Comparison of ENCODE assay signal across 24 cellular contexts in the genomic region with DNA sequence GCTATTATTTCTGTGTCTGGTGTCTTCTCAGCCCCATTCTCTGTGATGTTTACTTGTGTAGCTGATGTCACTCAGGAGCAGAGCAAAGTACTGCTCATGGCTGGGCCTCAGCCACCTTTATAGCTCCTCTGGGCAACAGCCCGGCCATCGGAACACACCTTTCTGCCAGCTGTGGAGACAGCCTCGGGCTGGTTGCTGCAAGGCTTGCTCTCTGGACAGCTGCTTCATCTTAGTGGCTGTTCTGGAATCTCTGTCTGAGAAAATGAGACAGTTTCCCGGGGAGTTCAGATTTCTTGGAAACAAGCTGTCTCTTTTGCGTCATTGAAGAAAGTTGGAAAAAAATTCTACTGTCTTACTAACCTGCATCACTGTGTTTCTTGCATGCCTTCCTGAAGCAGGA. TPM values are rescaled to one million over a fixed set of nuclear protein-coding genes. Genes with fewer than 3 reads are reported as not detected.
"Had no signal": no experiment of that assay in that cellular context is flagged by ENCODE, and none has a peak within 500 bp of the region (broad histone marks: within the 10 kb centered on the region; RNA-seq: fewer than 3 reads in every experiment).

No MANE protein-coding gene starts in this region.

- H3K4me1 Mint-ChIP-seq: activated CD4-positive, alpha-beta T cell treated with anti-CD3 and anti-CD28 coated beads, Interleukin-2, amount 10 ng/mL, durations not matched to agents 24 days and 14 days; naive thymus-derived CD8-positive, alpha-beta T cell; stimulated activated naive CD8-positive, alpha-beta T cell treated with anti-CD3 and anti-CD28 coated beads, Interleukin-15, amount 100 ng/mL, for 72 hours had no signal

- H3K4me3 Mint-ChIP-seq: activated CD4-positive, alpha-beta T cell treated with anti-CD3 and anti-CD28 coated beads, Interleukin-2, amount 10 ng/mL, durations not matched to agents 24 days and 14 days; activated CD8-positive, alpha-beta T cell treated with anti-CD3 and anti-CD28 coated beads, Interleukin-2, amount 10 ng/mL, durations not matched to agents 7 days and 5 days; brain; naive thymus-derived CD8-positive, alpha-beta T cell; stimulated activated naive CD8-positive, alpha-beta T cell treated with anti-CD3 and anti-CD28 coated beads, Interleukin-15, amount 100 ng/mL, for 72 hours had no signal

- H3K4me3 ChIP-seq: coronary artery, smooth muscle cell, testis had no signal

- H3K27me3 Mint-ChIP-seq: stimulated activated naive CD8-positive, alpha-beta T cell treated with anti-CD3 and anti-CD28 coated beads, Interleukin-15, amount 100 ng/mL, for 72 hours had no signal

- H3K27ac ChIP-seq: coronary artery, neutrophil, testis had no signal

- DNase-seq: activated CD4-positive, alpha-beta T cell treated with anti-CD3 and anti-CD28 coated beads, Interleukin-2, amount 10 ng/mL, durations not matched to agents 24 days and 14 days; activated CD4-positive, CD25-positive, alpha-beta regulatory T cell; activated CD8-positive, alpha-beta memory T cell treated with anti-CD3 and anti-CD28 coated beads, Interleukin-2, amount 50 U/mL, for 4 hours; activated CD8-positive, alpha-beta T cell treated with anti-CD3 and anti-CD28 coated beads, Interleukin-2, amount 10 ng/mL, durations not matched to agents 7 days and 5 days; activated gamma-delta T cell; activated T-cell treated with anti-CD3 and anti-CD28 coated beads, Interleukin-2, amount 50 U/mL, for 48 hours; amygdala; central memory CD4-positive, alpha-beta T cell; foreskin melanocyte; naive thymus-derived CD8-positive, alpha-beta T cell; posterior cingulate gyrus; retina; stimulated activated naive CD8-positive, alpha-beta T cell treated with anti-CD3 and anti-CD28 coated beads, Interleukin-15, amount 100 ng/mL, for 72 hours; SW 1271; testis had no signal

- H3K27ac Mint-ChIP-seq: activated CD4-positive, alpha-beta T cell treated with anti-CD3 and anti-CD28 coated beads, Interleukin-2, amount 10 ng/mL, durations not matched to agents 24 days and 14 days; activated CD8-positive, alpha-beta T cell treated with anti-CD3 and anti-CD28 coated beads, Interleukin-2, amount 10 ng/mL, durations not matched to agents 7 days and 5 days; activated naive CD4-positive, alpha-beta T cell treated with anti-CD3 and anti-CD28 coated beads, Interleukin-2, amount 50 U/mL, for 72 hours had no signal

- H3K36me3 ChIP-seq: neutrophil had no signal

- H3K4me1 ChIP-seq: testis had no signal

- H3K27me3 ChIP-seq: testis had no signal

- H3K9me3 ChIP-seq: testis had no signal

- H3K4me2 ChIP-seq: smooth muscle cell had no signal

- ATAC-seq: activated CD8-positive, alpha-beta T cell treated with anti-CD3 and anti-CD28 coated beads, Interleukin-2, amount 10 ng/mL, durations not matched to agents 7 days and 5 days; activated naive CD4-positive, alpha-beta T cell treated with anti-CD3 and anti-CD28 coated beads, Interleukin-2, amount 50 U/mL, for 72 hours; esophagus mucosa; naive thymus-derived CD8-positive, alpha-beta T cell; stimulated activated naive CD8-positive, alpha-beta T cell treated with anti-CD3 and anti-CD28 coated beads, Interleukin-15, amount 100 ng/mL, for 72 hours had no signal

RNA-seq across cellular contexts. Expression of a gene that starts 20.0 kb away (rescaled TPM):
- total RNA-seq: activated CD8-positive, alpha-beta T cell treated with anti-CD3 and anti-CD28 coated beads, Interleukin-2, amount 10 ng/mL, durations not matched to agents 7 days and 5 days; activated naive CD4-positive, alpha-beta T cell treated with anti-CD3 and anti-CD28 coated beads, Interleukin-2, amount 50 U/mL, for 72 hours; naive thymus-derived CD8-positive, alpha-beta T cell had no signal

RNA-seq across cellular contexts. Expression of a gene that starts 56.5 kb away (rescaled TPM):
- total RNA-seq: activated CD4-positive, alpha-beta T cell treated with anti-CD3 and anti-CD28 coated beads, Interleukin-2, amount 10 ng/mL, durations not matched to agents 24 days and 14 days; activated CD8-positive, alpha-beta T cell treated with anti-CD3 and anti-CD28 coated beads, Interleukin-2, amount 10 ng/mL, durations not matched to agents 7 days and 5 days; activated naive CD4-positive, alpha-beta T cell treated with anti-CD3 and anti-CD28 coated beads, Interleukin-2, amount 50 U/mL, for 72 hours; esophagus mucosa; mononuclear cell; naive thymus-derived CD8-positive, alpha-beta T cell; smooth muscle cell; T-helper 2 cell treated with Interferon-gamma antibody and Interleukin-4, amounts not matched to agents 100 ng/mL and 5 ng/mL, for 36 hours; testis; ureter had no signal
